ENCODE assay signal across 1 cellular context in the genomic region with DNA sequence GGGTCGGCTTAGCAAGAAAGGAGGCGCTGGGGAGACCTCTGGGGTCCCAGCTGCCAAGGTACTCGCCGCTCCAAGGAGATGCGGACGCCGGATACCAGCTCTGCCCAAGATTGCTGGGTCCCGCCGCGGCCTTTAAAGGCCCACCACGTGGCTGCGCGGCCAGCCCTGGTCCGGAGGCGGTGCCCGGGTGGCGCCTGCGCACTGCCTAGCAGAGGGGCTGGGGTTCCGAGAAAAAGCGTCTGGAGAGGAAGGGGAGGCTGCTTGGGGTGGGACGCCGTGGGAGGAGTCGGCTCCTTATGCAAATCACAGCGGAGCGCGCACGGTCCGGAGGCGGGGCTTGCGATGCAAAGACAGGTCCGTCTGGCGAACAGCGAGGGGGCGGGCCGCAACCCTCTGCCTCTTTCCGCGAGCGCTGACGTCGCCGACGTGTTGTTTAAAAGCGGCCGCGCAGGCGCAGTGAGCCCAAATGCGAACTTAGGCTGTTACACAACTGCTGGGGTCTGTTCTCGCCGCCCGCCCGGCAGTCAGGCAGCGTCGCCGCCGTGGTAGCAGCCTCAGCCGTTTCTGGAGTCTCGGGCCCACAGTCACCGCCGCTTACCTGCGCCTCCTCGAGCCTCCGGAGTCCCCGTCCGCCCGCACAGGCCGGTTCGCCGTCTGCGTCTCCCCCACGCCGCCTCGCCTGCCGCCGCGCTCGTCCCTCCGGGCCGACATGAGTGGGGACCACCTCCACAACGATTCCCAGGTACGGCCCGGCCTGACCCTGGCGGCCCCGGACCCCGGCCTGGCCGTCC.
TF ChIP-seq lines count a peak whose summit lies in the region.

A gene (plus strand): TSS at position 464 of the 791 bp plus-strand sequence. CDS start 246 bp downstream, at position 710.

TF ChIP-seq in K562, 482 proteins besides CTCF, POLR2A, EP300 and RAD21 (continued from another document and continues in another):
- TF ChIP-seq, protein P1, sequence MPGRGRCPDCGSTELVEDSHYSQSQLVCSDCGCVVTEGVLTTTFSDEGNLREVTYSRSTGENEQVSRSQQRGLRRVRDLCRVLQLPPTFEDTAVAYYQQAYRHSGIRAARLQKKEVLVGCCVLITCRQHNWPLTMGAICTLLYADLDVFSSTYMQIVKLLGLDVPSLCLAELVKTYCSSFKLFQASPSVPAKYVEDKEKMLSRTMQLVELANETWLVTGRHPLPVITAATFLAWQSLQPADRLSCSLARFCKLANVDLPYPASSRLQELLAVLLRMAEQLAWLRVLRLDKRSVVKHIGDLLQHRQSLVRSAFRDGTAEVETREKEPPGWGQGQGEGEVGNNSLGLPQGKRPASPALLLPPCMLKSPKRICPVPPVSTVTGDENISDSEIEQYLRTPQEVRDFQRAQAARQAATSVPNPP (IDR thresholded peaks at IDR 0.05; ENCODE audit: borderline replicate concordance, insufficient read depth, insufficient read length), result no peak
- no peak for TF ChIP-seq YBX1 (IDR thresholded peaks at IDR 0.05)
- peak; percentile 95 for TF ChIP-seq BHLHE40 (IDR thresholded peaks at IDR 0.05; ENCODE audit: low read length)
- TF ChIP-seq HDGF (IDR thresholded peaks at IDR 0.05), result 0 out of 2 replicates have a peak, but pooled peaks have one; percentile 51
- no peak for TF ChIP-seq TCF3 (CRISPR knock-in tag; IDR thresholded peaks at IDR 0.05)
- no peak for TF ChIP-seq ZNF79 (CRISPR knock-in tag; IDR thresholded peaks at IDR 0.05; ENCODE audit: low read depth)
- no peak for TF ChIP-seq HLTF (IDR thresholded peaks at IDR 0.05)
- TF ChIP-seq, protein P2, sequence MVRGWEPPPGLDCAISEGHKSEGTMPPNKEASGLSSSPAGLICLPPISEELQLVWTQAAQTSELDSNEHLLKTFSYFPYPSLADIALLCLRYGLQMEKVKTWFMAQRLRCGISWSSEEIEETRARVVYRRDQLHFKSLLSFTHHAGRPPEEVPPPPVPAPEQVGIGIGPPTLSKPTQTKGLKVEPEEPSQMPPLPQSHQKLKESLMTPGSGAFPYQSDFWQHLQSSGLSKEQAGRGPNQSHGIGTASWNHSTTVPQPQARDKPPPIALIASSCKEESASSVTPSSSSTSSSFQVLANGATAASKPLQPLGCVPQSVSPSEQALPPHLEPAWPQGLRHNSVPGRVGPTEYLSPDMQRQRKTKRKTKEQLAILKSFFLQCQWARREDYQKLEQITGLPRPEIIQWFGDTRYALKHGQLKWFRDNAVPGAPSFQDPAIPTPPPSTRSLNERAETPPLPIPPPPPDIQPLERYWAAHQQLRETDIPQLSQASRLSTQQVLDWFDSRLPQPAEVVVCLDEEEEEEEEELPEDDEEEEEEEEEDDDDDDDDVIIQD (CRISPR knock-in tag; IDR thresholded peaks at IDR 0.05), result no peak
- TF ChIP-seq, protein P3, sequence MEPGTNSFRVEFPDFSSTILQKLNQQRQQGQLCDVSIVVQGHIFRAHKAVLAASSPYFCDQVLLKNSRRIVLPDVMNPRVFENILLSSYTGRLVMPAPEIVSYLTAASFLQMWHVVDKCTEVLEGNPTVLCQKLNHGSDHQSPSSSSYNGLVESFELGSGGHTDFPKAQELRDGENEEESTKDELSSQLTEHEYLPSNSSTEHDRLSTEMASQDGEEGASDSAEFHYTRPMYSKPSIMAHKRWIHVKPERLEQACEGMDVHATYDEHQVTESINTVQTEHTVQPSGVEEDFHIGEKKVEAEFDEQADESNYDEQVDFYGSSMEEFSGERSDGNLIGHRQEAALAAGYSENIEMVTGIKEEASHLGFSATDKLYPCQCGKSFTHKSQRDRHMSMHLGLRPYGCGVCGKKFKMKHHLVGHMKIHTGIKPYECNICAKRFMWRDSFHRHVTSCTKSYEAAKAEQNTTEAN (CRISPR knock-in tag; IDR thresholded peaks at IDR 0.05), result 0 out of 2 replicates have a peak, but pooled peaks have one; percentile 54
- TF ChIP-seq ZFX (CRISPR knock-in tag; IDR thresholded peaks at IDR 0.05), result peak; percentile 87
- TF ChIP-seq, protein P4, sequence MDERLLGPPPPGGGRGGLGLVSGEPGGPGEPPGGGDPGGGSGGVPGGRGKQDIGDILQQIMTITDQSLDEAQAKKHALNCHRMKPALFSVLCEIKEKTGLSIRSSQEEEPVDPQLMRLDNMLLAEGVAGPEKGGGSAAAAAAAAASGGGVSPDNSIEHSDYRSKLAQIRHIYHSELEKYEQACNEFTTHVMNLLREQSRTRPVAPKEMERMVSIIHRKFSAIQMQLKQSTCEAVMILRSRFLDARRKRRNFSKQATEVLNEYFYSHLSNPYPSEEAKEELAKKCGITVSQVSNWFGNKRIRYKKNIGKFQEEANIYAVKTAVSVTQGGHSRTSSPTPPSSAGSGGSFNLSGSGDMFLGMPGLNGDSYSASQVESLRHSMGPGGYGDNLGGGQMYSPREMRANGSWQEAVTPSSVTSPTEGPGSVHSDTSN (CRISPR knock-in tag; IDR thresholded peaks at IDR 0.05; ENCODE audit: low read depth), result no peak
- TF ChIP-seq, protein P4 (tag; conservative IDR thresholded peaks at IDR 0.05; ENCODE audit: low read depth), result no peak
- TF ChIP-seq, protein P5, sequence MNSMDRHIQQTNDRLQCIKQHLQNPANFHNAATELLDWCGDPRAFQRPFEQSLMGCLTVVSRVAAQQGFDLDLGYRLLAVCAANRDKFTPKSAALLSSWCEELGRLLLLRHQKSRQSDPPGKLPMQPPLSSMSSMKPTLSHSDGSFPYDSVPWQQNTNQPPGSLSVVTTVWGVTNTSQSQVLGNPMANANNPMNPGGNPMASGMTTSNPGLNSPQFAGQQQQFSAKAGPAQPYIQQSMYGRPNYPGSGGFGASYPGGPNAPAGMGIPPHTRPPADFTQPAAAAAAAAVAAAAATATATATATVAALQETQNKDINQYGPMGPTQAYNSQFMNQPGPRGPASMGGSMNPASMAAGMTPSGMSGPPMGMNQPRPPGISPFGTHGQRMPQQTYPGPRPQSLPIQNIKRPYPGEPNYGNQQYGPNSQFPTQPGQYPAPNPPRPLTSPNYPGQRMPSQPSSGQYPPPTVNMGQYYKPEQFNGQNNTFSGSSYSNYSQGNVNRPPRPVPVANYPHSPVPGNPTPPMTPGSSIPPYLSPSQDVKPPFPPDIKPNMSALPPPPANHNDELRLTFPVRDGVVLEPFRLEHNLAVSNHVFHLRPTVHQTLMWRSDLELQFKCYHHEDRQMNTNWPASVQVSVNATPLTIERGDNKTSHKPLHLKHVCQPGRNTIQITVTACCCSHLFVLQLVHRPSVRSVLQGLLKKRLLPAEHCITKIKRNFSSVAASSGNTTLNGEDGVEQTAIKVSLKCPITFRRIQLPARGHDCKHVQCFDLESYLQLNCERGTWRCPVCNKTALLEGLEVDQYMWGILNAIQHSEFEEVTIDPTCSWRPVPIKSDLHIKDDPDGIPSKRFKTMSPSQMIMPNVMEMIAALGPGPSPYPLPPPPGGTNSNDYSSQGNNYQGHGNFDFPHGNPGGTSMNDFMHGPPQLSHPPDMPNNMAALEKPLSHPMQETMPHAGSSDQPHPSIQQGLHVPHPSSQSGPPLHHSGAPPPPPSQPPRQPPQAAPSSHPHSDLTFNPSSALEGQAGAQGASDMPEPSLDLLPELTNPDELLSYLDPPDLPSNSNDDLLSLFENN (IDR thresholded peaks at IDR 0.05; ENCODE audit: low read depth in 2 of 2, low read length in 2 of 2), result 0 out of 4 replicates have a peak, but pooled peaks of 1 of the 2 experiments have one; percentile 12
- no peak for TF ChIP-seq ZBTB8A (IDR thresholded peaks at IDR 0.05; ENCODE audit: partially characterized antibody)
- no peak for TF ChIP-seq MCM3 (IDR thresholded peaks at IDR 0.05)
- TF ChIP-seq, protein P6, sequence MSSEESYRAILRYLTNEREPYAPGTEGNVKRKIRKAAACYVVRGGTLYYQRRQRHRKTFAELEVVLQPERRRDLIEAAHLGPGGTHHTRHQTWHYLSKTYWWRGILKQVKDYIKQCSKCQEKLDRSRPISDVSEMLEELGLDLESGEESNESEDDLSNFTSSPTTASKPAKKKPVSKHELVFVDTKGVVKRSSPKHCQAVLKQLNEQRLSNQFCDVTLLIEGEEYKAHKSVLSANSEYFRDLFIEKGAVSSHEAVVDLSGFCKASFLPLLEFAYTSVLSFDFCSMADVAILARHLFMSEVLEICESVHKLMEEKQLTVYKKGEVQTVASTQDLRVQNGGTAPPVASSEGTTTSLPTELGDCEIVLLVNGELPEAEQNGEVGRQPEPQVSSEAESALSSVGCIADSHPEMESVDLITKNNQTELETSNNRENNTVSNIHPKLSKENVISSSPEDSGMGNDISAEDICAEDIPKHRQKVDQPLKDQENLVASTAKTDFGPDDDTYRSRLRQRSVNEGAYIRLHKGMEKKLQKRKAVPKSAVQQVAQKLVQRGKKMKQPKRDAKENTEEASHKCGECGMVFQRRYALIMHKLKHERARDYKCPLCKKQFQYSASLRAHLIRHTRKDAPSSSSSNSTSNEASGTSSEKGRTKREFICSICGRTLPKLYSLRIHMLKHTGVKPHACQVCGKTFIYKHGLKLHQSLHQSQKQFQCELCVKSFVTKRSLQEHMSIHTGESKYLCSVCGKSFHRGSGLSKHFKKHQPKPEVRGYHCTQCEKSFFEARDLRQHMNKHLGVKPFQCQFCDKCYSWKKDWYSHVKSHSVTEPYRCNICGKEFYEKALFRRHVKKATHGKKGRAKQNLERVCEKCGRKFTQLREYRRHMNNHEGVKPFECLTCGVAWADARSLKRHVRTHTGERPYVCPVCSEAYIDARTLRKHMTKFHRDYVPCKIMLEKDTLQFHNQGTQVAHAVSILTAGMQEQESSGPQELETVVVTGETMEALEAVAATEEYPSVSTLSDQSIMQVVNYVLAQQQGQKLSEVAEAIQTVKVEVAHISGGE (CRISPR knock-in tag; IDR thresholded peaks at IDR 0.05), result peak in 1 of 3 experiments; percentile 81; a peak in 2 of 6 replicates
- peak; percentile 77 for TF ChIP-seq POLR2H (tag; IDR thresholded peaks at IDR 0.05; ENCODE audit: low read depth)
- TF ChIP-seq, protein P7, sequence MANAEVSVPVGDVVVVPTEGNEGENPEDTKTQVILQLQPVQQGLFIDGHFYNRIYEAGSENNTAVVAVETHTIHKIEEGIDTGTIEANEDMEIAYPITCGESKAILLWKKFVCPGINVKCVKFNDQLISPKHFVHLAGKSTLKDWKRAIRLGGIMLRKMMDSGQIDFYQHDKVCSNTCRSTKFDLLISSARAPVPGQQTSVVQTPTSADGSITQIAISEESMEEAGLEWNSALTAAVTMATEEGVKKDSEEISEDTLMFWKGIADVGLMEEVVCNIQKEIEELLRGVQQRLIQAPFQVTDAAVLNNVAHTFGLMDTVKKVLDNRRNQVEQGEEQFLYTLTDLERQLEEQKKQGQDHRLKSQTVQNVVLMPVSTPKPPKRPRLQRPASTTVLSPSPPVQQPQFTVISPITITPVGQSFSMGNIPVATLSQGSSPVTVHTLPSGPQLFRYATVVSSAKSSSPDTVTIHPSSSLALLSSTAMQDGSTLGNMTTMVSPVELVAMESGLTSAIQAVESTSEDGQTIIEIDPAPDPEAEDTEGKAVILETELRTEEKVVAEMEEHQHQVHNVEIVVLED (CRISPR knock-in tag; IDR thresholded peaks at IDR 0.05), result peak; percentile 65
- peak; percentile 96 to 98 for TF ChIP-seq SIN3A (IDR thresholded peaks at IDR 0.05; ENCODE audit: borderline replicate concordance in 2 of 2, control insufficient read depth in 1 of 2, low read depth in 2 of 2, low read length in 2 of 2)
- TF ChIP-seq OTX1 (CRISPR knock-in tag; IDR thresholded peaks at IDR 0.05), result no peak
- no peak for TF ChIP-seq RHOXF2B (CRISPR knock-in tag; conservative IDR thresholded peaks at IDR 0.05)
- no peak for TF ChIP-seq PPARD (CRISPR knock-in tag; IDR thresholded peaks at IDR 0.05)
- peak; percentile 97 for TF ChIP-seq POLR2G (IDR thresholded peaks at IDR 0.05; ENCODE audit: low read depth, low read length)
- TF ChIP-seq, protein P8, sequence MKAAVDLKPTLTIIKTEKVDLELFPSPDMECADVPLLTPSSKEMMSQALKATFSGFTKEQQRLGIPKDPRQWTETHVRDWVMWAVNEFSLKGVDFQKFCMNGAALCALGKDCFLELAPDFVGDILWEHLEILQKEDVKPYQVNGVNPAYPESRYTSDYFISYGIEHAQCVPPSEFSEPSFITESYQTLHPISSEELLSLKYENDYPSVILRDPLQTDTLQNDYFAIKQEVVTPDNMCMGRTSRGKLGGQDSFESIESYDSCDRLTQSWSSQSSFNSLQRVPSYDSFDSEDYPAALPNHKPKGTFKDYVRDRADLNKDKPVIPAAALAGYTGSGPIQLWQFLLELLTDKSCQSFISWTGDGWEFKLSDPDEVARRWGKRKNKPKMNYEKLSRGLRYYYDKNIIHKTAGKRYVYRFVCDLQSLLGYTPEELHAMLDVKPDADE (conservative IDR thresholded peaks at IDR 0.05; ENCODE audit: control insufficient read depth, low read depth, low read length), result peak; percentile 68; the same call in 1 of the 2 replicates
- TF ChIP-seq ZC3H4 (CRISPR knock-in tag; IDR thresholded peaks at IDR 0.05; ENCODE audit: borderline replicate concordance), result no peak
- no peak for TF ChIP-seq ZNF316 (IDR thresholded peaks at IDR 0.05)
- no peak for TF ChIP-seq ARHGAP35 (IDR thresholded peaks at IDR 0.05; ENCODE audit: partially characterized antibody)
- no peak for TF ChIP-seq CBX2 (IDR thresholded peaks at IDR 0.05; ENCODE audit: insufficient read depth, low read length, poor library complexity, severe bottlenecking)
- no peak for TF ChIP-seq ZNF444 (CRISPR knock-in tag; IDR thresholded peaks at IDR 0.05)
- TF ChIP-seq MECOM (CRISPR knock-in tag; IDR thresholded peaks at IDR 0.05), result no peak
- TF ChIP-seq ZZZ3 (IDR thresholded peaks at IDR 0.05), result no peak
- TF ChIP-seq DMBX1 (CRISPR knock-in tag; IDR thresholded peaks at IDR 0.05; ENCODE audit: borderline replicate concordance), result 0 out of 2 replicates have a peak, but pooled peaks have one; percentile 30
- no peak for TF ChIP-seq ZNF3 (CRISPR knock-in tag; IDR thresholded peaks at IDR 0.05)
- no peak for TF ChIP-seq ZNF668 (CRISPR knock-in tag; IDR thresholded peaks at IDR 0.05)
- no peak for TF ChIP-seq DNMT1 (IDR thresholded peaks at IDR 0.05)
- peak; percentile 92 for TF ChIP-seq CEBPB (tag; IDR thresholded peaks at IDR 0.05)
- TF ChIP-seq, protein P9, sequence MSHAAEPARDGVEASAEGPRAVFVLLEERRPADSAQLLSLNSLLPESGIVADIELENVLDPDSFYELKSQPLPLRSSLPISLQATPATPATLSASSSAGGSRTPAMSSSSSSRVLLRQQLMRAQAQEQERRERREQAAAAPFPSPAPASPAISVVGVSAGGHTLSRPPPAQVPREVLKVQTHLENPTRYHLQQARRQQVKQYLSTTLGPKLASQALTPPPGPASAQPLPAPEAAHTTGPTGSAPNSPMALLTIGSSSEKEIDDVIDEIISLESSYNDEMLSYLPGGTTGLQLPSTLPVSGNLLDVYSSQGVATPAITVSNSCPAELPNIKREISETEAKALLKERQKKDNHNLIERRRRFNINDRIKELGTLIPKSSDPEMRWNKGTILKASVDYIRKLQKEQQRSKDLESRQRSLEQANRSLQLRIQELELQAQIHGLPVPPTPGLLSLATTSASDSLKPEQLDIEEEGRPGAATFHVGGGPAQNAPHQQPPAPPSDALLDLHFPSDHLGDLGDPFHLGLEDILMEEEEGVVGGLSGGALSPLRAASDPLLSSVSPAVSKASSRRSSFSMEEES (CRISPR knock-in tag; IDR thresholded peaks at IDR 0.05), result no peak
- TF ChIP-seq RBM14 (IDR thresholded peaks at IDR 0.05; ENCODE audit: borderline replicate concordance, insufficient read depth, low read depth, low read length), result no peak
